29 cellular contexts compared by ENCODE assay signal in genomic region chr10:124084693-124085092, GRCh38. TPM values are rescaled to one million over a fixed set of nuclear protein-coding genes. Genes with fewer than 3 reads are reported as not detected.
DNase-seq lines count a peak whose midpoint lies in the region; ATAC-seq and TF ChIP-seq lines count a peak whose summit lies in the region.
"Had no signal": no experiment of that assay in that cellular context is flagged by ENCODE, and none has a peak within 500 bp of the region (broad histone marks: within the 10 kb centered on the region; RNA-seq: fewer than 3 reads in every experiment).

No MANE protein-coding gene starts in this region.

- no peak for TF ChIP-seq EP300 in gastroesophageal sphincter (IDR thresholded peaks at IDR 0.05)

- H3K36me3 Mint-ChIP-seq in endothelial cell (ENCODE audit: low read depth, unreplicated experiment), result peaks cover 21% of the 10 kb centered on the region
- H3K36me3 Mint-ChIP-seq: naive thymus-derived CD8-positive, alpha-beta T cell; stimulated activated effector memory CD8-positive, alpha-beta T cell treated with anti-CD3 and anti-CD28 coated beads, Interleukin-12 subunit alpha, Interleukin-12 subunit beta, amount 100 ng/mL, for 72 hours had no signal

- ATAC-seq in gastroesophageal sphincter (no peak), GM18519 (IDR thresholded peaks at IDR 0.05; ENCODE audit: low FRiP score, unreplicated experiment) (no peak)
- ATAC-seq: activated naive CD8-positive, alpha-beta T cell treated with anti-CD3 and anti-CD28 coated beads, Interleukin-2, amount 50 U/mL, for 24 hours; foreskin keratinocyte; GM23338; heart left ventricle; naive thymus-derived CD8-positive, alpha-beta T cell; psoas muscle; stimulated activated effector memory CD8-positive, alpha-beta T cell treated with anti-CD3 and anti-CD28 coated beads, Interleukin-12 subunit alpha, Interleukin-12 subunit beta, amount 100 ng/mL, for 72 hours; upper lobe of right lung; WTC11 had no signal

- H3K27ac ChIP-seq in gastroesophageal sphincter (peak overlapping the region in 3 of 4 donors; percentile 96 to 97 (median 97)), spleen (peak overlapping the region in 5 of 8 donors; percentile 67 to 99 (median 94))
- H3K27ac ChIP-seq: foreskin keratinocyte, psoas muscle had no signal

- H3K4me1 Mint-ChIP-seq in endothelial cell (ENCODE audit: unreplicated experiment), result peaks cover 65% of the 10 kb centered on the region
- H3K4me1 Mint-ChIP-seq: stimulated activated effector memory CD8-positive, alpha-beta T cell treated with anti-CD3 and anti-CD28 coated beads, Interleukin-12 subunit alpha, Interleukin-12 subunit beta, amount 100 ng/mL, for 72 hours had no signal

- H3K4me3 ChIP-seq in H7 (ENCODE audit: insufficient read depth, low read depth, low read length) (no peak overlapping the region), gastroesophageal sphincter (no peak overlapping the region), spleen (no peak overlapping the region)
- H3K4me3 ChIP-seq: esophagus squamous epithelium, GM23338, heart left ventricle, MG63, psoas muscle, upper lobe of right lung had no signal

- DNase-seq in H7 (peak; percentile 21), RPMI7951 (ENCODE audit: low read depth) (peak; percentile 55), spleen (no peak), Ammon's horn (ENCODE audit: low spot score) (no peak), endothelial cell (ENCODE audit: low spot score) (no peak), NCI-H748 (lab: John Stamatoyannopoulos, UW; ENCODE audit: unreplicated experiment) (no peak)
- DNase-seq: activated naive CD8-positive, alpha-beta T cell treated with anti-CD3 and anti-CD28 coated beads, Interleukin-2, amount 50 U/mL, for 24 hours; activated T-cell treated with anti-CD3 and anti-CD28 coated beads, Interleukin-2, amount 50 U/mL, for 24 hours; central memory CD4-positive, alpha-beta T cell; DMS79 treated with DMSO at 0.1 percent for 48 hours; esophagus squamous epithelium; foreskin keratinocyte; heart left ventricle; islet precursor cell; KG1; MG63; NCI-H2029 treated with DMSO at 0.1 percent for 48 hours; occipital lobe; psoas muscle; stimulated activated CD4-positive, alpha-beta T cell treated with anti-CD3 and anti-CD28 coated beads, Interleukin-15, amount 100 ng/mL, for 24 hours; T-helper 1 cell; upper lobe of right lung had no signal

- H3K27me3 ChIP-seq in H7 (ENCODE audit: control insufficient read depth, insufficient read depth, low read length) (no peaks in the 10 kb centered on the region), gastroesophageal sphincter (no peaks in the 10 kb centered on the region), spleen (replicated peaks in 1 of 7) (no peaks in the 10 kb centered on the region)
- H3K27me3 ChIP-seq: foreskin keratinocyte, MG63, upper lobe of right lung had no signal

- TF ChIP-seq CTCF in gastroesophageal sphincter (IDR thresholded peaks at IDR 0.05) (no peak), spleen (IDR thresholded peaks at IDR 0.05 in 8 of 11, conservative IDR thresholded peaks at IDR 0.05 in 3 of 11) (no peak), endothelial cell (IDR thresholded peaks at IDR 0.05; ENCODE audit: unreplicated experiment) (no peak)

- intact Hi-C loops in spleen (cut with DNase I; ENCODE audit: low total_unique reads), result no loop called here

- TF ChIP-seq POLR2A in gastroesophageal sphincter (IDR thresholded peaks at IDR 0.05), result no peak
- no peak for TF ChIP-seq POLR2A in spleen (IDR thresholded peaks at IDR 0.05)

- no peak overlapping the region for H3K27ac Mint-ChIP-seq in endothelial cell (ENCODE audit: unreplicated experiment)
- H3K27ac Mint-ChIP-seq: activated naive CD8-positive, alpha-beta T cell treated with anti-CD3 and anti-CD28 coated beads, Interleukin-2, amount 50 U/mL, for 24 hours; activated T-cell treated with anti-CD3 and anti-CD28 coated beads, Interleukin-2, amount 50 U/mL, for 24 hours; naive thymus-derived CD8-positive, alpha-beta T cell; stimulated activated effector memory CD8-positive, alpha-beta T cell treated with anti-CD3 and anti-CD28 coated beads, Interleukin-12 subunit alpha, Interleukin-12 subunit beta, amount 100 ng/mL, for 72 hours; WTC11 had no signal

- WGBS in gastroesophageal sphincter (ENCODE audit: low coverage in 1 of 2), 2 donors, result 57 to 68% methylated on average over 1 to 4 of the region's 9 CpGs
- 59 to 77% (median 71%) methylated on average over 8 to 9 of the region's 9 CpGs for WGBS in spleen, 5 donors

- no peaks in the 10 kb centered on the region for H3K9me3 Mint-ChIP-seq in endothelial cell (ENCODE audit: unreplicated experiment)
- H3K9me3 Mint-ChIP-seq: activated naive CD8-positive, alpha-beta T cell treated with anti-CD3 and anti-CD28 coated beads, Interleukin-2, amount 50 U/mL, for 24 hours; activated T-cell treated with anti-CD3 and anti-CD28 coated beads, Interleukin-2, amount 50 U/mL, for 24 hours; GM23338; naive thymus-derived CD8-positive, alpha-beta T cell; stimulated activated effector memory CD8-positive, alpha-beta T cell treated with anti-CD3 and anti-CD28 coated beads, Interleukin-12 subunit alpha, Interleukin-12 subunit beta, amount 100 ng/mL, for 72 hours had no signal

- H3K4me3 Mint-ChIP-seq in endothelial cell (ENCODE audit: unreplicated experiment), result no peak overlapping the region
- H3K4me3 Mint-ChIP-seq: activated naive CD8-positive, alpha-beta T cell treated with anti-CD3 and anti-CD28 coated beads, Interleukin-2, amount 50 U/mL, for 24 hours; activated T-cell treated with anti-CD3 and anti-CD28 coated beads, Interleukin-2, amount 50 U/mL, for 24 hours; GM23338; naive thymus-derived CD8-positive, alpha-beta T cell; stimulated activated effector memory CD8-positive, alpha-beta T cell treated with anti-CD3 and anti-CD28 coated beads, Interleukin-12 subunit alpha, Interleukin-12 subunit beta, amount 100 ng/mL, for 72 hours; WTC11 had no signal

- H3K9me3 ChIP-seq in gastroesophageal sphincter, result no peaks in the 10 kb centered on the region
- no peaks in the 10 kb centered on the region for H3K9me3 ChIP-seq in spleen
- H3K9me3 ChIP-seq: esophagus squamous epithelium, heart left ventricle, MG63, psoas muscle, upper lobe of right lung had no signal

- H3K4me1 ChIP-seq in gastroesophageal sphincter, result peaks cover 2 to 93% (median 27%) of the 10 kb centered on the region in 3 donors
- peaks cover 10 to 98% (median 48%) of the 10 kb centered on the region in 6 donors for H3K4me1 ChIP-seq in spleen

- no peaks in the 10 kb centered on the region for H3K36me3 ChIP-seq in H7 (replicated peaks; ENCODE audit: control insufficient read depth, insufficient read depth, low read length)
- H3K36me3 ChIP-seq in gastroesophageal sphincter, result no peaks in the 10 kb centered on the region
- H3K36me3 ChIP-seq in spleen, result peaks cover 0 to 63% (median 0%) of the 10 kb centered on the region in 6 donors
- H3K36me3 ChIP-seq: esophagus squamous epithelium, heart left ventricle, upper lobe of right lung had no signal

- H3K27me3 Mint-ChIP-seq in endothelial cell (ENCODE audit: unreplicated experiment), result peaks cover 12% of the 10 kb centered on the region

RNA-seq across cellular contexts. Expression of gene CHST15, which starts 8.7 kb away (rescaled TPM):
- 15.7 and 18.4 TPM in 2 replicates for total RNA-seq in H7 (2014; rRNA removed; shearing (Covaris generic))
- 26.2 and 36.4 TPM in 2 replicates for total RNA-seq in RPMI7951 (2014; rRNA removed; shearing (Covaris generic))
- total RNA-seq in gastroesophageal sphincter (10 to 100 TPM; 63.5 to 87.5 (median 74.3) TPM), spleen (100 to 1,000 TPM in 6 of 7 donors, 10 to 100 TPM in 1; 78.3 to 133 (median 107) TPM), endothelial cell (ENCODE audit: unreplicated experiment) (148 TPM)
- polyA plus RNA-seq in spleen, result 10 to 100 TPM in 1 of 3 donors, 1 to 10 TPM in 2; 6.1 to 10.6 (median 6.3) TPM
- total RNA-seq: SK-MEL-5 had no signal

Comparison
In these comparisons a context has a peak if more than half of its experiments do, and no peak if none do; other contexts are left out.
1. DNase-seq: peak in H7 (single experiment) and RPMI7951 (single experiment); none in spleen (single experiment), Ammon's horn (single experiment), endothelial cell (single experiment) and NCI-H748 (single experiment).